28 cellular contexts compared by ENCODE assay signal in the genomic region with DNA sequence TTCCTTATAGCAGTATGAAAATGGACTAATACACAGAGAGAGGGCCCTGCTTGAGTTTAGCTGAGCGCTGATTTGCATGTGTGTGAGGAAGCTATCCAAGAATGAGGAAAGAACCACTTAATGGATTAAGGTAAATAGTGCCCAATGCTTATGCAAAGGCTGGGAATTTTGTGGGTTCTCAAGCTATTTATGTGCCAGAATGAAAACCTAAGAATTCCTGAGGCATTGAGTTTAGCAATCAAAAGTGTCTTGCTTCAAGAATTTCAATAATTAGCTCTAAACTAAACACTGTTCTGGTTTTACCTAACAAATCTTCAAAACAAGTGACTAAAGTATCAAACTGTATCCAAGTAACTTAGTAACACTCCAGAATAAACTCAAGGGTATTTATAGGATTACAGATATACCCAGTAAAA. TPM values are rescaled to one million over a fixed set of nuclear protein-coding genes. Genes with fewer than 3 reads are reported as not detected.
A peak's percentile ranks its signal among the peaks of the same experiment; 100 is the strongest.
DNase-seq lines count a peak whose midpoint lies in the region; ATAC-seq and TF ChIP-seq lines count a peak whose summit lies in the region.
"Had no signal": no experiment of that assay in that cellular context is flagged by ENCODE, and none has a peak within 500 bp of the region (broad histone marks: within the 10 kb centered on the region; RNA-seq: fewer than 3 reads in every experiment).

No MANE protein-coding gene starts in this region.

- H3K4me1 Mint-ChIP-seq in GM23338 = peaks cover 6% of the 10 kb centered on the region; the same call in 1 of the 3 replicates
- H3K4me1 Mint-ChIP-seq: activated CD4-positive, alpha-beta T cell treated with anti-CD3 and anti-CD28 coated beads, Interleukin-2, amount 10 ng/mL, durations not matched to agents 7 days and 5 days had no signal

- no peak; a peak in 1 of 4 replicates for TF ChIP-seq CTCF in GM23338 (conservative IDR thresholded peaks at IDR 0.05; ENCODE audit: low read depth in 2 of 2)
- TF ChIP-seq CTCF in VCaP (conservative IDR thresholded peaks at IDR 0.05) = 0 out of 2 replicates have a peak, but pooled peaks have one; percentile 13
- TF ChIP-seq CTCF in kidney epithelial cell (IDR thresholded peaks at IDR 0.05; ENCODE audit: insufficient read depth, low read length, poor library complexity, severe bottlenecking) = no peak
- no peak for TF ChIP-seq CTCF in smooth muscle cell (IDR thresholded peaks at IDR 0.05; ENCODE audit: borderline replicate concordance, insufficient read depth, poor library complexity, severe bottlenecking)

- H3K4me1 ChIP-seq in GM23338 (ENCODE audit: insufficient read depth) (0 out of 2 replicates have a peak, but pooled peaks cover 3% of the 10 kb centered on the region), smooth muscle cell (ENCODE audit: low read depth) (no peaks in the 10 kb centered on the region)
- H3K4me1 ChIP-seq: adrenal gland, BE2C, psoas muscle, stomach, tibial artery had no signal

- WGBS in smooth muscle cell (ENCODE audit: low lambda C conversion rate) = 93% methylated on average over 1 of the region's 1 CpG

- no peaks in the 10 kb centered on the region for H3K9me3 Mint-ChIP-seq in GM23338
- H3K9me3 Mint-ChIP-seq: activated CD4-positive, alpha-beta T cell treated with anti-CD3 and anti-CD28 coated beads, Interleukin-2, amount 10 ng/mL, durations not matched to agents 7 days and 5 days; activated T-cell treated with anti-CD3 and anti-CD28 coated beads, Interleukin-2, amount 50 U/mL, for 72 hours had no signal

- H3K4me3 ChIP-seq in GM23338 = no peak overlapping the region
- no peak overlapping the region for H3K4me3 ChIP-seq in kidney epithelial cell (ENCODE audit: low read depth, low read length)
- no peak overlapping the region for H3K4me3 ChIP-seq in smooth muscle cell
- H3K4me3 ChIP-seq: adrenal gland, psoas muscle, stomach, tibial artery had no signal

- no peak overlapping the region for H3K4me3 Mint-ChIP-seq in GM23338
- H3K4me3 Mint-ChIP-seq: activated CD4-positive, alpha-beta T cell treated with anti-CD3 and anti-CD28 coated beads, Interleukin-2, amount 10 ng/mL, durations not matched to agents 7 days and 5 days; activated T-cell treated with anti-CD3 and anti-CD28 coated beads, Interleukin-2, amount 50 U/mL, for 72 hours had no signal

- H4K20me1 ChIP-seq in GM23338 (replicated peaks; ENCODE audit: insufficient read depth) (no peaks in the 10 kb centered on the region), smooth muscle cell (ENCODE audit: low read depth) (no peaks in the 10 kb centered on the region)

- H2AFZ ChIP-seq in GM23338 = peak overlapping the region; percentile 39; the same call in 1 of the 2 replicates
- H2AFZ ChIP-seq in smooth muscle cell (ENCODE audit: low read depth) = no peak overlapping the region

- H3K4me2 ChIP-seq in GM23338 (no peak overlapping the region), smooth muscle cell (no peak overlapping the region)

- peaks cover 3% of the 10 kb centered on the region for H3K27me3 Mint-ChIP-seq in GM23338 (ENCODE audit: insufficient read depth, low read depth, poor library complexity)

- H3K9ac ChIP-seq in smooth muscle cell (ENCODE audit: low read depth) = no peak overlapping the region

- H3K27me3 ChIP-seq in GM23338 (ENCODE audit: insufficient read depth) (no peaks in the 10 kb centered on the region), kidney epithelial cell (ENCODE audit: control insufficient read depth, insufficient read depth, low read length) (no peaks in the 10 kb centered on the region), smooth muscle cell (ENCODE audit: low read depth) (no peaks in the 10 kb centered on the region)
- H3K27me3 ChIP-seq: adrenal gland, BE2C, stomach, tibial artery had no signal

- H3K27ac ChIP-seq in GM23338 (ENCODE audit: low read depth) = no peak overlapping the region
- H3K27ac ChIP-seq in VCaP = no peak overlapping the region
- peak overlapping the region; percentile 42 for H3K27ac ChIP-seq in smooth muscle cell (ENCODE audit: low read depth)
- H3K27ac ChIP-seq: adrenal gland, psoas muscle, stomach, tibial artery had no signal

- 0 out of 2 replicates have a peak, but pooled peaks cover 9% of the 10 kb centered on the region for H3K9me2 ChIP-seq in GM23338 (ENCODE audit: insufficient read depth)

- H3K36me3 ChIP-seq in GM23338 (ENCODE audit: insufficient read depth) (no peaks in the 10 kb centered on the region), kidney epithelial cell (ENCODE audit: control insufficient read depth, insufficient read depth, low read length) (no peaks in the 10 kb centered on the region), smooth muscle cell (ENCODE audit: low read depth) (no peaks in the 10 kb centered on the region)
- H3K36me3 ChIP-seq: adrenal gland, BE2C, stomach, tibial artery had no signal

- peak; percentile 6 for DNase-seq in GM23338 (ENCODE audit: low spot score)
- DNase-seq in kidney epithelial cell (ENCODE audit: low read depth) = peak; percentile 2
- no peak for DNase-seq in smooth muscle cell (lab: John Stamatoyannopoulos, UW; ENCODE audit: unreplicated experiment)
- DNase-seq in NCI-H446 (lab: John Stamatoyannopoulos, UW) = no peak
- DNase-seq in NCI-H187 treated with DMSO at 0.1 percent for 48 hours (lab: John Stamatoyannopoulos, UW) = no peak
- DNase-seq: ACHN; activated CD4-positive, alpha-beta T cell treated with anti-CD3 and anti-CD28 coated beads, Interleukin-2, amount 10 ng/mL, durations not matched to agents 7 days and 5 days; activated naive CD4-positive, alpha-beta T cell; activated T-cell treated with anti-CD3 and anti-CD28 coated beads, Interleukin-2, amount 50 U/mL, for 72 hours; adrenal gland; BE2C; erythroblast; head of caudate nucleus; Kasumi-1; NCI-H1694; NCI-H2171 treated with DMSO at 0.1 percent for 48 hours; NCI-H526; psoas muscle; SIG-M5; stomach; SW 1271; T1000; tibial artery had no signal

- ATAC-seq in GM23338 (no peak), GM19023 (IDR thresholded peaks at IDR 0.05; ENCODE audit: unreplicated experiment) (no peak), GM18511 (IDR thresholded peaks at IDR 0.05; ENCODE audit: unreplicated experiment) (no peak)
- ATAC-seq: activated T-cell treated with anti-CD3 and anti-CD28 coated beads, Interleukin-2, amount 50 U/mL, for 72 hours; psoas muscle had no signal

- no peaks in the 10 kb centered on the region for H3K36me3 Mint-ChIP-seq in GM23338 (ENCODE audit: low read depth)

- H3K79me2 ChIP-seq in GM23338 (replicated peaks; ENCODE audit: insufficient read depth) (no peaks in the 10 kb centered on the region), smooth muscle cell (ENCODE audit: low read depth) (no peaks in the 10 kb centered on the region)

- no peaks in the 10 kb centered on the region for H3K9me3 ChIP-seq in smooth muscle cell (replicated peaks; ENCODE audit: low read depth)
- H3K9me3 ChIP-seq: adrenal gland, BE2C, psoas muscle, tibial artery had no signal

- H3K27ac Mint-ChIP-seq in GM23338 = no peak overlapping the region
- H3K27ac Mint-ChIP-seq: activated CD4-positive, alpha-beta T cell treated with anti-CD3 and anti-CD28 coated beads, Interleukin-2, amount 10 ng/mL, durations not matched to agents 7 days and 5 days; activated T-cell treated with anti-CD3 and anti-CD28 coated beads, Interleukin-2, amount 50 U/mL, for 72 hours had no signal

- H3F3A ChIP-seq in GM23338 (replicated peaks; ENCODE audit: low read depth) (no peaks in the 10 kb centered on the region), smooth muscle cell (ENCODE audit: low read depth) (no peaks in the 10 kb centered on the region)

RNA-seq across cellular contexts. Expression of a gene that starts 7.0 kb away (rescaled TPM):
- not detected in 2 replicates for total RNA-seq in GM23338 (2014; rRNA removed; shearing (Covaris generic))
- polyA plus RNA-seq in GM23338 (2016; fragmentation: Nextera tagmentation; extraction: Ambion mirVana) (not detected in 2 replicates), smooth muscle cell (not detected in 2 replicates)
- total RNA-seq in kidney epithelial cell (not detected in 2 replicates), smooth muscle cell (not detected in 2 replicates)
- total RNA-seq: activated CD4-positive, alpha-beta T cell treated with anti-CD3 and anti-CD28 coated beads, Interleukin-2, amount 10 ng/mL, durations not matched to agents 7 days and 5 days; activated T-cell treated with anti-CD3 and anti-CD28 coated beads, Interleukin-2, amount 50 U/mL, for 72 hours; adrenal gland; mesenteric fat pad; myocyte; psoas muscle had no signal
- polyA plus RNA-seq: adrenal gland, psoas muscle, stomach had no signal

Comparison
In these comparisons a context has a peak if more than half of its experiments do, and no peak if none do; other contexts are left out.
1. DNase-seq: peak in GM23338 (single experiment) and kidney epithelial cell (single experiment); none in smooth muscle cell (single experiment), NCI-H446 (0 of 2) and NCI-H187 treated with DMSO at 0.1 percent for 48 hours (single experiment).